ENCODE assay signal across 20 cellular contexts in genomic region chr11:84157639-84158038, GRCh38.
"Had no signal": no experiment of that assay in that cellular context is flagged by ENCODE, and none has a peak within 500 bp of the region (broad histone marks: within the 10 kb centered on the region; RNA-seq: fewer than 3 reads in every experiment).

No MANE protein-coding gene starts in this region.

- H3K27ac ChIP-seq: HL-60, KMS-11, SJSA1 had no signal

- H3K4me3 ChIP-seq: K562, SJSA1 had no signal

- H3K36me3 Mint-ChIP-seq: IgD-negative memory B cell had no signal

- H3K4me3 Mint-ChIP-seq: IgD-negative memory B cell had no signal

- H3K36me3 ChIP-seq: SJSA1 had no signal

- DNase-seq: Kasumi-1, MM.1S, NCI-H1092 treated with DMSO at 0.1 percent for 48 hours, NCI-H1436, NCI-H187, NCI-H2029, NCI-H2081 treated with DMSO at 0.1 percent for 48 hours, NCI-H2227 treated with DMSO at 0.1 percent for 48 hours, NCI-H524, NCI-H774, Right ventricle myocardium superior, RPMI8226, SIG-M5, SK-N-SH, T-helper 1 cell had no signal

- H3K4me1 Mint-ChIP-seq: IgD-negative memory B cell had no signal

- H3K9me3 ChIP-seq: SJSA1, SK-N-SH had no signal

- H3K27ac Mint-ChIP-seq: IgD-negative memory B cell had no signal

- H3K27me3 ChIP-seq: SJSA1 had no signal

- H3K4me1 ChIP-seq: SJSA1 had no signal

- ATAC-seq: K562 had no signal
